Comparison of ENCODE assay signal across 8 cellular contexts in genomic region chr17:39979865-39980401, GRCh38. TPM values are rescaled to one million over a fixed set of nuclear protein-coding genes. Genes with fewer than 3 reads are reported as not detected.
DNase-seq lines count a peak whose midpoint lies in the region; ATAC-seq, FAIRE-seq and TF ChIP-seq lines count a peak whose summit lies in the region.

No MANE protein-coding gene starts in this region.

- H3K27ac ChIP-seq in AG04450 (ENCODE audit: low read depth, low read length) (peak overlapping the region; percentile 65), GM12878 (ENCODE audit: control insufficient read depth, insufficient read depth) (peak overlapping the region; percentile 72)

- H2AFZ ChIP-seq in GM12878 (ENCODE audit: control insufficient read depth, low read depth, low read length), result peak overlapping the region; percentile 96

- peak overlapping the region; percentile 99 for H3K27ac Mint-ChIP-seq in stimulated activated naive B cell treated with anti-CD40 and anti-IgM and Interleukin-4, amounts not matched to agents 10 μg/mL and 1 μg/mL and 100 μg/mL, for 72 hours

- TF ChIP-seq EP300 in GM12878 (IDR thresholded peaks at IDR 0.05; ENCODE audit: borderline replicate concordance in 1 of 2, control insufficient read depth in 1 of 2, low read depth in 2 of 2, low read length in 2 of 2), result 0 out of 4 replicates have a peak, but pooled peaks of 1 of the 2 experiments have one; percentile 7

- H3K79me2 ChIP-seq in GM12878 (ENCODE audit: control insufficient read depth, insufficient read depth, low read length), result peaks cover 34% of the 10 kb centered on the region

- peak overlapping the region; percentile 62 for H3K4me2 ChIP-seq in GM12878 (ENCODE audit: control insufficient read depth, insufficient read depth)

- H3K4me3 ChIP-seq in AG04450 (ENCODE audit: low read depth, low read length) (peak overlapping the region; percentile 71), GM12875 (ENCODE audit: low read depth, low read length) (peak overlapping the region; percentile 60), GM12878 (peak overlapping the region; percentile 66)

- RAD21 ChIA-PET in GM12878 (lab: Charles Lee; ENCODE audit: unreplicated experiment), result interaction anchor here (0.6 to 5.0 kb wide), 32 partner anchors 22 to 358 kb away, joined by 3 to 44 read pairs (median 4); partner anchors contain the start of genes IKZF3, LRRC3C, MED24 and NR1D1

- H3K9ac ChIP-seq in GM12878 (ENCODE audit: control insufficient read depth, insufficient read depth, low read length), result peak overlapping the region; percentile 80

- no peaks in the 10 kb centered on the region for H3K9me3 Mint-ChIP-seq in stimulated activated naive B cell treated with anti-CD40 and anti-IgM and Interleukin-4, amounts not matched to agents 10 μg/mL and 1 μg/mL and 100 μg/mL, for 72 hours

- in situ Hi-C loops in GM12878 (cut with MboI), result loop anchor here (5.0 kb wide), 1 partner anchor 358 kb away; no protein-coding TSS in a partner anchor

- DNase-seq in AG04450 (ENCODE audit: low read depth, low spot score), result no peak
- DNase-seq in NCI-H82 treated with DMSO at 0.1 percent for 48 hours (lab: John Stamatoyannopoulos, UW; ENCODE audit: unreplicated experiment), result peak; percentile 44
- no peak for DNase-seq in GM12878 (ENCODE audit: low read depth, low spot score)
- DNase-seq in iPS-NIHi7 (ENCODE audit: extremely low spot score), result peak; percentile 45
- DNase-seq in stimulated activated naive B cell treated with anti-CD40 and anti-IgM and Interleukin-4, amounts not matched to agents 10 μg/mL and 1 μg/mL and 100 μg/mL, for 72 hours, result peak; percentile 17
- DNase-seq in H4 (ENCODE audit: low spot score), result no peak

- under 1% methylated on average over 12 of the region's 12 CpGs for WGBS in GM12878 (ENCODE audit: insufficient coverage, insufficient replicate concordance, low lambda C conversion rate, missing lambda C conversion rate)

- FAIRE-seq in GM12878 (lab: Jason Lieb, UNC), result no peak

- no peaks in the 10 kb centered on the region for H4K20me1 ChIP-seq in GM12878 (ENCODE audit: control insufficient read depth, insufficient read depth)

- H3K4me3 Mint-ChIP-seq in stimulated activated naive B cell treated with anti-CD40 and anti-IgM and Interleukin-4, amounts not matched to agents 10 μg/mL and 1 μg/mL and 100 μg/mL, for 72 hours, result peak overlapping the region; percentile 92 to 95

- POLR2A ChIA-PET in AG04450 (lab: Yijun Ruan, JAX), result interaction anchor here (0.6 to 2.4 kb wide), 18 partner anchors 11 to 1708 kb away, joined by 3 to 16 read pairs (median 4); partner anchors contain the start of genes LRRC3C, MSL1, NR1D1 and ORMDL3
- POLR2A ChIA-PET in GM12878 (lab: Charles Lee), result interaction anchor here (0.6 to 2.1 kb wide), 12 partner anchors 11 to 178 kb away, joined by 3 to 20 read pairs (median 6); partner anchors contain the start of genes GSDMB and ORMDL3

- SMC1A ChIA-PET in GM12878 (lab: Charles Lee; ENCODE audit: uncharacterized antibody, unreplicated experiment), result interaction anchor here (0.6 to 6.0 kb wide), 18 partner anchors 12 to 360 kb away, joined by 3 to 38 read pairs (median 4); no protein-coding TSS in a partner anchor

- peaks cover 13 to 18% of the 10 kb centered on the region in 2 donors for H3K36me3 Mint-ChIP-seq in stimulated activated naive B cell treated with anti-CD40 and anti-IgM and Interleukin-4, amounts not matched to agents 10 μg/mL and 1 μg/mL and 100 μg/mL, for 72 hours

- CTCF ChIA-PET in AG04450 (lab: Charles Lee), result interaction anchor here (0.6 to 5.0 kb wide), 17 partner anchors 9 to 358 kb away, joined by 3 to 64 read pairs (median 4); partner anchors contain the start of gene MIEN1
- CTCF ChIA-PET in GM12878 (lab: Yijun Ruan, JAX), result interaction anchor here (0.9 to 9.0 kb wide), 34 partner anchors 11 to 438 kb away, joined by 3 to 120 read pairs (median 4); partner anchors contain the start of genes CSF3, GSDMA, MIEN1 and NR1D1

- no peak for TF ChIP-seq RAD21 in GM12878 (IDR thresholded peaks at IDR 0.05; ENCODE audit: insufficient read depth, low read depth, low read length)

- BruUV-seq in GM12878 (replicated peaks; lab: Mats Ljungman, UMichigan), result TSS peak; percentile 68

- TF ChIP-seq CTCF in AG04450 (IDR thresholded peaks at IDR 0.05; ENCODE audit: low read depth, low read length), result peak; percentile 35; the same call in 1 of the 2 replicates
- TF ChIP-seq CTCF in GM12875 (IDR thresholded peaks at IDR 0.05; ENCODE audit: borderline replicate concordance, insufficient read depth, low read depth, low read length), result peak; percentile 26; the same call in 1 of the 2 replicates
- TF ChIP-seq CTCF in GM12878 (IDR thresholded peaks at IDR 0.05 in 2 of 3, conservative IDR thresholded peaks at IDR 0.05 in 1 of 3; ENCODE audit: control insufficient read depth in 2 of 3, extremely low read depth in 1 of 3, insufficient read depth in 1 of 3, low read depth in 3 of 3, low read length in 3 of 3), result peak in 2 of 3 experiments; percentile 16 to 27; a peak in 2 of 6 replicates

- peaks cover 6% of the 10 kb centered on the region for H3K4me1 ChIP-seq in GM12878 (ENCODE audit: control insufficient read depth, insufficient read depth, low read length)

- intact Hi-C loops in GM12878 (cut with micrococcal nuclease; ENCODE audit: unreplicated experiment), result loop anchor here (1.0 to 5.0 kb wide), 6 partner anchors 21 to 358 kb away; partner anchors contain the start of genes LRRC3C and ORMDL3

- no peaks in the 10 kb centered on the region; the same call in 1 of the 2 replicates for H3K9me3 ChIP-seq in AG04450 (ENCODE audit: control insufficient read depth, insufficient read depth, low read length)
- no peaks in the 10 kb centered on the region for H3K9me3 ChIP-seq in GM12878 (replicated peaks; ENCODE audit: control insufficient read depth, insufficient read depth, low read length)

- H3K27me3 Mint-ChIP-seq in stimulated activated naive B cell treated with anti-CD40 and anti-IgM and Interleukin-4, amounts not matched to agents 10 μg/mL and 1 μg/mL and 100 μg/mL, for 72 hours, result no peaks in the 10 kb centered on the region

- peak; percentile 7 for ATAC-seq in HG03039 (IDR thresholded peaks at IDR 0.05; ENCODE audit: unreplicated experiment)
- ATAC-seq in GM12878, result peak; percentile 44
- peak; percentile 30 for ATAC-seq in stimulated activated naive B cell treated with anti-CD40 and anti-IgM and Interleukin-4, amounts not matched to agents 10 μg/mL and 1 μg/mL and 100 μg/mL, for 72 hours (replicated peaks)

- peaks cover 7 to 8% of the 10 kb centered on the region in 2 experiments; a peak in 3 of 4 replicates for H3K36me3 ChIP-seq in GM12878 (ENCODE audit: control insufficient read depth in 2 of 2, insufficient read depth in 2 of 2, low read length in 1 of 2)

- no peak for TF ChIP-seq POLR2A in GM12878 (IDR thresholded peaks at IDR 0.05; ENCODE audit: low read depth, low read length)

- H3K27me3 ChIP-seq in AG04450 (ENCODE audit: control insufficient read depth, insufficient read depth, low read length) (no peaks in the 10 kb centered on the region), GM12878 (replicated peaks in 1 of 2; ENCODE audit: control insufficient read depth in 2 of 2, insufficient read depth in 2 of 2, low read length in 1 of 2) (no peaks in the 10 kb centered on the region; a peak in 1 of 4 replicates)

- peaks cover 26 to 36% of the 10 kb centered on the region in 2 donors for H3K4me1 Mint-ChIP-seq in stimulated activated naive B cell treated with anti-CD40 and anti-IgM and Interleukin-4, amounts not matched to agents 10 μg/mL and 1 μg/mL and 100 μg/mL, for 72 hours

RNA-seq across cellular contexts. Expression of gene PSMD3, which starts 0.7 kb away (rescaled TPM):
- polyA plus RNA-seq in AG04450 (2011; rRNA removed) (62.6 and 81.6 TPM in 2 replicates), GM12878 (2011; rRNA removed) (35.1 and 79.4 TPM in 2 replicates), GM12878 (2014; fragmentation: Illumina TruSeq; extraction: Trizol) (78.8 and 121 TPM in 2 replicates), GM12878 (2014; fragmentation: Nextera tagmentation; extraction: Ambion mirVana) (1 to 10 TPM; 2.2 to 2.6 TPM), GM12878 (2014; rRNA removed) (138 and 155 TPM in 2 replicates), GM12878 (2016; fragmentation: Nextera tagmentation; extraction: Ambion mirVana) (100 to 1,000 TPM; 182 to 192 TPM)
- 71.4 and 98.7 TPM in 2 replicates for polyA minus RNA-seq in AG04450 (2011; rRNA and poly(A)+ RNA removed)
- total RNA-seq in GM12878 (2013; cell fraction: nucleolus; rRNA removed), result 59.9 and 66.8 TPM in 2 replicates
- total RNA-seq in GM12878 (2014; rRNA removed) (132 and 150 TPM in 2 replicates), GM12878 (2014; rRNA removed; fragmentation: Illumina TruSeq; extraction: Trizol) (65.8 and 70.3 TPM in 2 replicates), GM12878 (2021) (150 and 151 TPM in 2 replicates)
- 53.3 TPM for polyA plus RNA-seq in GM12878 (2011; ENCODE audit: low read depth)
- polyA plus RNA-seq in GM12878 (2011; cell fraction: cytosol; rRNA removed), result 104 and 113 TPM in 2 replicates
- polyA plus RNA-seq in GM12878 (2011; cell fraction: nucleus; rRNA removed), result 99.4 and 118 TPM in 2 replicates
- 81.3 and 91.1 TPM in 2 replicates for polyA plus RNA-seq in GM12878 (2012)
- polyA minus RNA-seq in GM12878 (2011; rRNA and poly(A)+ RNA removed), result 83.5 and 88.8 TPM in 2 replicates
- 33.7 and 39.4 TPM in 2 replicates for polyA minus RNA-seq in GM12878 (2011; cell fraction: cytosol; rRNA and poly(A)+ RNA removed)
- 21.6 and 30.6 TPM in 2 replicates for polyA minus RNA-seq in GM12878 (2011; cell fraction: nucleus; rRNA and poly(A)+ RNA removed)
- 165 and 172 TPM in 2 replicates for total RNA-seq in H4 (2014; rRNA removed; shearing (Covaris generic))

RNA-seq across cellular contexts. Expression of gene GSDMA, which starts 17.1 kb away (rescaled TPM):
- polyA plus RNA-seq in AG04450 (2011; rRNA removed), result not detected in 2 replicates
- not detected in 2 replicates for polyA minus RNA-seq in AG04450 (2011; rRNA and poly(A)+ RNA removed)
- not detected in 2 replicates for total RNA-seq in GM12878 (2013; cell fraction: nucleolus; rRNA removed)
- not detected in 2 replicates for total RNA-seq in GM12878 (2014; rRNA removed)
- total RNA-seq in GM12878 (2014; rRNA removed; fragmentation: Illumina TruSeq; extraction: Trizol), result not detected in 2 replicates
- not detected in 2 replicates for total RNA-seq in GM12878 (2021)
- polyA plus RNA-seq in GM12878 (2011; ENCODE audit: low read depth), result not detected
- 0.11 and 0.33 TPM in 2 replicates for polyA plus RNA-seq in GM12878 (2011; rRNA removed)
- polyA plus RNA-seq in GM12878 (2011; cell fraction: cytosol; rRNA removed), result 0.16 and 0.22 TPM in 2 replicates
- polyA plus RNA-seq in GM12878 (2011; cell fraction: nucleus; rRNA removed), result 0.09 and 0.13 TPM in 2 replicates
- polyA plus RNA-seq in GM12878 (2012), result 0.07 TPM in 1 of 2 replicates, not detected in the other
- not detected in 2 replicates for polyA plus RNA-seq in GM12878 (2014; fragmentation: Illumina TruSeq; extraction: Trizol)
- polyA plus RNA-seq in GM12878 (2014; fragmentation: Nextera tagmentation; extraction: Ambion mirVana), result under 1 TPM in 1 of 2 experiments, not detected in 1; 0.04 TPM
- not detected in 2 replicates for polyA plus RNA-seq in GM12878 (2014; rRNA removed)
- polyA plus RNA-seq in GM12878 (2016; fragmentation: Nextera tagmentation; extraction: Ambion mirVana), result not detected
- 0.46 TPM in 1 of 2 replicates, not detected in the other for polyA minus RNA-seq in GM12878 (2011; rRNA and poly(A)+ RNA removed)
- not detected in 2 replicates for polyA minus RNA-seq in GM12878 (2011; cell fraction: cytosol; rRNA and poly(A)+ RNA removed)
- not detected in 2 replicates for polyA minus RNA-seq in GM12878 (2011; cell fraction: nucleus; rRNA and poly(A)+ RNA removed)
- total RNA-seq in H4 (2014; rRNA removed; shearing (Covaris generic)), result not detected in 2 replicates

RNA-seq across cellular contexts. Expression of gene CSF3, which starts 35.3 kb away (rescaled TPM):
- polyA plus RNA-seq in AG04450 (2011; rRNA removed), result 0.05 TPM in 1 of 2 replicates, not detected in the other
- not detected in 2 replicates for polyA minus RNA-seq in AG04450 (2011; rRNA and poly(A)+ RNA removed)
- not detected in 2 replicates for total RNA-seq in GM12878 (2013; cell fraction: nucleolus; rRNA removed)
- total RNA-seq in GM12878 (2014; rRNA removed), result 0.16 TPM in 1 of 2 replicates, not detected in the other
- 0.09 TPM in 1 of 2 replicates, not detected in the other for total RNA-seq in GM12878 (2014; rRNA removed; fragmentation: Illumina TruSeq; extraction: Trizol)
- total RNA-seq in GM12878 (2021), result 0.28 TPM in 1 of 2 replicates, not detected in the other
- not detected for polyA plus RNA-seq in GM12878 (2011; ENCODE audit: low read depth)
- not detected in 2 replicates for polyA plus RNA-seq in GM12878 (2011; rRNA removed)
- polyA plus RNA-seq in GM12878 (2011; cell fraction: cytosol; rRNA removed), result 0.06 and 0.13 TPM in 2 replicates
- polyA plus RNA-seq in GM12878 (2011; cell fraction: nucleus; rRNA removed), result 0.24 and 0.37 TPM in 2 replicates
- 0.15 and 0.22 TPM in 2 replicates for polyA plus RNA-seq in GM12878 (2012)
- polyA plus RNA-seq in GM12878 (2014; fragmentation: Illumina TruSeq; extraction: Trizol), result 0.10 TPM in 1 of 2 replicates, not detected in the other
- under 1 TPM in 1 of 2 experiments, not detected in 1; 0.09 TPM for polyA plus RNA-seq in GM12878 (2014; fragmentation: Nextera tagmentation; extraction: Ambion mirVana)
- 0.23 and 0.36 TPM in 2 replicates for polyA plus RNA-seq in GM12878 (2014; rRNA removed)
- under 1 TPM in 1 of 2 experiments, not detected in 1; 0.12 TPM for polyA plus RNA-seq in GM12878 (2016; fragmentation: Nextera tagmentation; extraction: Ambion mirVana)
- not detected in 2 replicates for polyA minus RNA-seq in GM12878 (2011; rRNA and poly(A)+ RNA removed)
- polyA minus RNA-seq in GM12878 (2011; cell fraction: cytosol; rRNA and poly(A)+ RNA removed), result not detected in 2 replicates
- not detected in 2 replicates for polyA minus RNA-seq in GM12878 (2011; cell fraction: nucleus; rRNA and poly(A)+ RNA removed)
- not detected in 2 replicates for total RNA-seq in H4 (2014; rRNA removed; shearing (Covaris generic))

RNA-seq across cellular contexts. Expression of gene LRRC3C, which starts 52.4 kb away (rescaled TPM):
- polyA plus RNA-seq in AG04450 (2011; rRNA removed) (not detected in 2 replicates), GM12878 (2011; rRNA removed) (not detected in 2 replicates), GM12878 (2014; fragmentation: Illumina TruSeq; extraction: Trizol) (not detected in 2 replicates), GM12878 (2014; fragmentation: Nextera tagmentation; extraction: Ambion mirVana) (not detected), GM12878 (2014; rRNA removed) (0.13 TPM in 1 of 2 replicates, not detected in the other), GM12878 (2016; fragmentation: Nextera tagmentation; extraction: Ambion mirVana) (not detected)
- not detected in 2 replicates for polyA minus RNA-seq in AG04450 (2011; rRNA and poly(A)+ RNA removed)
- not detected in 2 replicates for total RNA-seq in GM12878 (2013; cell fraction: nucleolus; rRNA removed)
- total RNA-seq in GM12878 (2014; rRNA removed) (not detected in 2 replicates), GM12878 (2014; rRNA removed; fragmentation: Illumina TruSeq; extraction: Trizol) (not detected in 2 replicates), GM12878 (2021) (not detected in 2 replicates)
- polyA plus RNA-seq in GM12878 (2011; ENCODE audit: low read depth), result not detected
- 0.12 TPM in 1 of 2 replicates, not detected in the other for polyA plus RNA-seq in GM12878 (2011; cell fraction: cytosol; rRNA removed)
- not detected in 2 replicates for polyA plus RNA-seq in GM12878 (2011; cell fraction: nucleus; rRNA removed)
- not detected in 2 replicates for polyA plus RNA-seq in GM12878 (2012)
- not detected in 2 replicates for polyA minus RNA-seq in GM12878 (2011; rRNA and poly(A)+ RNA removed)
- polyA minus RNA-seq in GM12878 (2011; cell fraction: cytosol; rRNA and poly(A)+ RNA removed), result not detected in 2 replicates
- polyA minus RNA-seq in GM12878 (2011; cell fraction: nucleus; rRNA and poly(A)+ RNA removed), result not detected in 2 replicates
- not detected in 2 replicates for total RNA-seq in H4 (2014; rRNA removed; shearing (Covaris generic))

RNA-seq across cellular contexts. Expression of gene ORMDL3, which starts 52.5 kb away (rescaled TPM):
- polyA plus RNA-seq in AG04450 (2011; rRNA removed) (45.6 and 76.0 TPM in 2 replicates), GM12878 (2011; rRNA removed) (62.0 and 98.1 TPM in 2 replicates), GM12878 (2014; fragmentation: Illumina TruSeq; extraction: Trizol) (45.5 and 51.3 TPM in 2 replicates), GM12878 (2014; fragmentation: Nextera tagmentation; extraction: Ambion mirVana) (10 to 100 TPM in 1 of 2 experiments, 1 to 10 TPM in 1; 8.8 to 21.1 TPM), GM12878 (2014; rRNA removed) (50.3 and 53.0 TPM in 2 replicates), GM12878 (2016; fragmentation: Nextera tagmentation; extraction: Ambion mirVana) (10 to 100 TPM in 1 of 2 experiments, 1 to 10 TPM in 1; 9.6 to 12.5 TPM)
- 70.8 and 138 TPM in 2 replicates for polyA minus RNA-seq in AG04450 (2011; rRNA and poly(A)+ RNA removed)
- total RNA-seq in GM12878 (2013; cell fraction: nucleolus; rRNA removed), result 129 and 143 TPM in 2 replicates
- total RNA-seq in GM12878 (2014; rRNA removed) (51.5 and 53.3 TPM in 2 replicates), GM12878 (2014; rRNA removed; fragmentation: Illumina TruSeq; extraction: Trizol) (48.5 and 58.0 TPM in 2 replicates), GM12878 (2021) (49.4 and 56.0 TPM in 2 replicates)
- polyA plus RNA-seq in GM12878 (2011; ENCODE audit: low read depth), result 59.3 TPM
- 109 and 152 TPM in 2 replicates for polyA plus RNA-seq in GM12878 (2011; cell fraction: cytosol; rRNA removed)
- polyA plus RNA-seq in GM12878 (2011; cell fraction: nucleus; rRNA removed), result 86.2 and 97.3 TPM in 2 replicates
- polyA plus RNA-seq in GM12878 (2012), result 75.2 and 80.5 TPM in 2 replicates
- polyA minus RNA-seq in GM12878 (2011; rRNA and poly(A)+ RNA removed), result 87.0 and 104 TPM in 2 replicates
- 19.1 and 31.7 TPM in 2 replicates for polyA minus RNA-seq in GM12878 (2011; cell fraction: cytosol; rRNA and poly(A)+ RNA removed)
- polyA minus RNA-seq in GM12878 (2011; cell fraction: nucleus; rRNA and poly(A)+ RNA removed), result 29.6 and 32.8 TPM in 2 replicates
- total RNA-seq in H4 (2014; rRNA removed; shearing (Covaris generic)), result 21.8 and 24.0 TPM in 2 replicates

Comparison
In these comparisons a context has a peak if more than half of its experiments do, and no peak if none do; other contexts are left out.
1. DNase-seq: peak in NCI-H82 treated with DMSO at 0.1 percent for 48 hours (single experiment), iPS-NIHi7 (single experiment) and stimulated activated naive B cell treated with anti-CD40 and anti-IgM and Interleukin-4, amounts not matched to agents 10 μg/mL and 1 μg/mL and 100 μg/mL, for 72 hours (single experiment); none in AG04450 (single experiment), GM12878 (single experiment) and H4 (single experiment).
2. Peak in every context shown above with its lines, with median percentiles within 50 percentile points of each other: H3K4me3 ChIP-seq, CTCF ChIP-seq and ATAC-seq.